33 cellular contexts compared by ENCODE assay signal in genomic region chr14:35910191-35910590, GRCh38.
"Had no signal": no experiment of that assay in that cellular context is flagged by ENCODE, and none has a peak within 500 bp of the region (broad histone marks: within the 10 kb centered on the region; RNA-seq: fewer than 3 reads in every experiment).

No MANE protein-coding gene starts in this region.

- H3K27ac ChIP-seq: adrenal gland, body of pancreas, brain microvascular endothelial cell, breast epithelium, VCaP had no signal

- H3K4me1 Mint-ChIP-seq: activated B cell treated with CpG ODN at 0.5 μM for 24 hours; activated CD4-positive, alpha-beta T cell treated with anti-CD3 and anti-CD28 coated beads, Interleukin-2, amount 10 ng/mL, durations not matched to agents 24 days and 14 days; activated naive CD8-positive, alpha-beta T cell treated with anti-CD3 and anti-CD28 coated beads for 36 hours; activated T-helper 17 cell treated with anti-CD3 and anti-CD28 coated beads, Interleukin-2, amount 50 U/mL, for 72 hours had no signal

- H3K4me1 ChIP-seq: adrenal gland, body of pancreas, breast epithelium had no signal

- H3K27ac Mint-ChIP-seq: activated B cell treated with CpG ODN at 0.5 μM for 24 hours; activated CD4-positive, alpha-beta memory T cell treated with anti-CD3 and anti-CD28 coated beads for 36 hours; activated CD4-positive, alpha-beta T cell treated with anti-CD3 and anti-CD28 coated beads, Interleukin-2, amount 10 ng/mL, durations not matched to agents 24 days and 14 days; activated CD8-positive, alpha-beta T cell treated with anti-CD3 and anti-CD28 coated beads for 36 hours; activated naive CD4-positive, alpha-beta T cell treated with anti-CD3 and anti-CD28 coated beads for 36 hours; activated naive CD4-positive, alpha-beta T cell treated with anti-CD3 and anti-CD28 coated beads, Interleukin-2, amount 50 U/mL, for 72 hours; activated naive CD8-positive, alpha-beta T cell treated with anti-CD3 and anti-CD28 coated beads for 36 hours; activated T-helper 1 cell treated with anti-CD3 and anti-CD28 coated beads, Interleukin-12 subunit alpha, Interleukin-12 subunit beta, Interleukin-2, Interleukin-4 antibody, amounts not matched to agents 30 ng/mL and 10 ng/mL and 1 ng/mL, durations not matched to agents 14 hours and 24 hours and 36 hours; activated T-helper 17 cell treated with anti-CD3 and anti-CD28 coated beads, Interleukin-2, amount 50 U/mL, for 72 hours; T-helper 1 cell treated with Interleukin-12 subunit alpha and Interleukin-12 subunit beta and Interleukin-4 antibody, amounts not matched to agents 30 μg/mL and 1 μg/mL, for 36 hours; T-helper 2 cell treated with Interferon-gamma antibody and Interleukin-4, amounts not matched to agents 5 μg/mL and 100 μg/mL, for 36 hours had no signal

- H3K36me3 ChIP-seq: adrenal gland, brain microvascular endothelial cell, breast epithelium had no signal

- H3K27me3 ChIP-seq: adrenal gland, body of pancreas, brain microvascular endothelial cell, breast epithelium had no signal

- H3K9me3 Mint-ChIP-seq: activated B cell treated with CpG ODN at 0.5 μM for 24 hours; activated CD4-positive, alpha-beta memory T cell treated with anti-CD3 and anti-CD28 coated beads for 36 hours; activated CD4-positive, alpha-beta T cell treated with anti-CD3 and anti-CD28 coated beads, Interleukin-2, amount 10 ng/mL, durations not matched to agents 24 days and 14 days; activated CD8-positive, alpha-beta T cell treated with anti-CD3 and anti-CD28 coated beads for 36 hours; activated naive CD4-positive, alpha-beta T cell treated with anti-CD3 and anti-CD28 coated beads for 36 hours; activated naive CD4-positive, alpha-beta T cell treated with anti-CD3 and anti-CD28 coated beads, Interleukin-2, amount 50 U/mL, for 72 hours; activated naive CD8-positive, alpha-beta T cell treated with anti-CD3 and anti-CD28 coated beads for 36 hours; activated T-cell treated with anti-CD3 and anti-CD28 coated beads, Interleukin-2, amount 50 U/mL, for 4 hours; activated T-helper 1 cell treated with anti-CD3 and anti-CD28 coated beads, Interleukin-12 subunit alpha, Interleukin-12 subunit beta, Interleukin-2, Interleukin-4 antibody, amounts not matched to agents 30 ng/mL and 10 ng/mL and 1 ng/mL, durations not matched to agents 14 hours and 24 hours and 36 hours; activated T-helper 17 cell treated with anti-CD3 and anti-CD28 coated beads, Interleukin-2, amount 50 U/mL, for 72 hours; T-helper 1 cell treated with Interleukin-12 subunit alpha and Interleukin-12 subunit beta and Interleukin-4 antibody, amounts not matched to agents 30 μg/mL and 1 μg/mL, for 36 hours; T-helper 2 cell treated with Interferon-gamma antibody and Interleukin-4, amounts not matched to agents 5 μg/mL and 100 μg/mL, for 36 hours had no signal

- H3K36me3 Mint-ChIP-seq: activated CD4-positive, alpha-beta memory T cell treated with anti-CD3 and anti-CD28 coated beads for 36 hours; activated naive CD4-positive, alpha-beta T cell treated with anti-CD3 and anti-CD28 coated beads, Interleukin-2, amount 50 U/mL, for 72 hours; activated naive CD8-positive, alpha-beta T cell treated with anti-CD3 and anti-CD28 coated beads for 36 hours had no signal

- H3K9me3 ChIP-seq: adrenal gland, body of pancreas, breast epithelium had no signal

- H3K27me3 Mint-ChIP-seq: activated CD8-positive, alpha-beta T cell treated with anti-CD3 and anti-CD28 coated beads for 36 hours; activated naive CD8-positive, alpha-beta T cell treated with anti-CD3 and anti-CD28 coated beads for 36 hours; activated T-helper 17 cell treated with anti-CD3 and anti-CD28 coated beads, Interleukin-2, amount 50 U/mL, for 72 hours had no signal

- H3K4me3 ChIP-seq: adrenal gland, body of pancreas, breast epithelium had no signal

- ATAC-seq: activated CD8-positive, alpha-beta T cell treated with anti-CD3 and anti-CD28 coated beads for 36 hours; activated naive CD4-positive, alpha-beta T cell treated with anti-CD3 and anti-CD28 coated beads, Interleukin-2, amount 50 U/mL, for 72 hours; activated T-cell treated with anti-CD3 and anti-CD28 coated beads, Interleukin-2, amount 50 U/mL, for 4 hours; activated T-helper 17 cell treated with anti-CD3 and anti-CD28 coated beads, Interleukin-2, amount 50 U/mL, for 72 hours; body of pancreas had no signal

- DNase-seq: activated B cell treated with CpG ODN at 0.5 μM for 24 hours; activated CD4-positive, alpha-beta memory T cell treated with anti-CD3 and anti-CD28 coated beads for 36 hours; activated CD4-positive, alpha-beta T cell treated with anti-CD3 and anti-CD28 coated beads for 4 hours; activated CD4-positive, alpha-beta T cell treated with anti-CD3 and anti-CD28 coated beads, Interleukin-2, amount 10 ng/mL, durations not matched to agents 24 days and 14 days; activated CD4-positive, alpha-beta T cell treated with anti-CD3 and anti-CD28 coated beads, Interleukin-2, amount 50 U/mL, for 1 hour; activated CD4-positive, alpha-beta T cell treated with anti-CD3 and anti-CD28 coated beads, Interleukin-2, amount 50 U/mL, for 4 hours; activated CD4-positive, CD25-positive, alpha-beta regulatory T cell treated with anti-CD3 and anti-CD28 coated beads, Interleukin-2, amount 50 U/mL, for 72 hours; activated CD8-positive, alpha-beta memory T cell treated with anti-CD3 and anti-CD28 coated beads, Interleukin-2, amount 50 U/mL, for 4 hours; activated CD8-positive, alpha-beta T cell treated with anti-CD3 and anti-CD28 coated beads for 36 hours; activated effector memory CD4-positive, alpha-beta T cell treated with anti-CD3 and anti-CD28 coated beads, Interleukin-2, amount 50 U/mL, for 16 hours; activated gamma-delta T cell treated with Interleukin-2 at 50 U/mL for 16 hours; activated naive CD4-positive, alpha-beta T cell; activated naive CD4-positive, alpha-beta T cell treated with anti-CD3 and anti-CD28 coated beads for 36 hours; activated naive CD4-positive, alpha-beta T cell treated with anti-CD3 and anti-CD28 coated beads, Interleukin-2, amount 50 U/mL, for 16 hours; activated naive CD8-positive, alpha-beta T cell treated with anti-CD3 and anti-CD28 coated beads for 36 hours; activated T-cell treated with anti-CD3 and anti-CD28 coated beads for 4 hours; activated T-cell treated with anti-CD3 and anti-CD28 coated beads, Interleukin-2, amount 50 U/mL, for 1 hour; activated T-cell treated with anti-CD3 and anti-CD28 coated beads, Interleukin-2, amount 50 U/mL, for 4 hours; adrenal gland; amniotic stem cell; aorta; body of pancreas; brain microvascular endothelial cell; central memory CD4-positive, alpha-beta T cell; T-helper 2 cell; T-helper 9 cell had no signal

- H3K4me3 Mint-ChIP-seq: activated B cell treated with CpG ODN at 0.5 μM for 24 hours; activated CD4-positive, alpha-beta memory T cell treated with anti-CD3 and anti-CD28 coated beads for 36 hours; activated CD4-positive, alpha-beta T cell treated with anti-CD3 and anti-CD28 coated beads, Interleukin-2, amount 10 ng/mL, durations not matched to agents 24 days and 14 days; activated CD8-positive, alpha-beta T cell treated with anti-CD3 and anti-CD28 coated beads for 36 hours; activated naive CD4-positive, alpha-beta T cell treated with anti-CD3 and anti-CD28 coated beads for 36 hours; activated naive CD8-positive, alpha-beta T cell treated with anti-CD3 and anti-CD28 coated beads for 36 hours; activated T-cell treated with anti-CD3 and anti-CD28 coated beads, Interleukin-2, amount 50 U/mL, for 4 hours; activated T-helper 1 cell treated with anti-CD3 and anti-CD28 coated beads, Interleukin-12 subunit alpha, Interleukin-12 subunit beta, Interleukin-2, Interleukin-4 antibody, amounts not matched to agents 30 ng/mL and 10 ng/mL and 1 ng/mL, durations not matched to agents 14 hours and 24 hours and 36 hours; activated T-helper 17 cell treated with anti-CD3 and anti-CD28 coated beads, Interleukin-2, amount 50 U/mL, for 72 hours; T-helper 1 cell treated with Interleukin-12 subunit alpha and Interleukin-12 subunit beta and Interleukin-4 antibody, amounts not matched to agents 30 μg/mL and 1 μg/mL, for 36 hours; T-helper 2 cell treated with Interferon-gamma antibody and Interleukin-4, amounts not matched to agents 5 μg/mL and 100 μg/mL, for 36 hours had no signal
